Comparison of ENCODE assay signal across 13 cellular contexts in genomic region chr12:64793610-64794009, GRCh38. TPM values are rescaled to one million over a fixed set of nuclear protein-coding genes. Genes with fewer than 3 reads are reported as not detected.
DNase-seq lines count a peak whose midpoint lies in the region; ATAC-seq and TF ChIP-seq lines count a peak whose summit lies in the region.
"Had no signal": no experiment of that assay in that cellular context is flagged by ENCODE, and none has a peak within 500 bp of the region (broad histone marks: within the 10 kb centered on the region; RNA-seq: fewer than 3 reads in every experiment).

No MANE protein-coding gene starts in this region.

- H3K4me2 ChIP-seq in trophoblast cell (ENCODE audit: low read length) = no peak overlapping the region
- H3K4me2 ChIP-seq: BLaER1 had no signal

- no peaks in the 10 kb centered on the region for H3K27me3 ChIP-seq in trophoblast cell (ENCODE audit: insufficient read depth, low read length)
- H3K27me3 ChIP-seq: BLaER1 had no signal

- H2AK5ac ChIP-seq in trophoblast cell (ENCODE audit: low read length) = no peak overlapping the region

- no peak overlapping the region for H3K9ac ChIP-seq in trophoblast cell (ENCODE audit: low read length)
- H3K9ac ChIP-seq: BLaER1 had no signal

- TF ChIP-seq CTCF in VCaP (conservative IDR thresholded peaks at IDR 0.05) = no peak

- WGBS in trophoblast cell (ENCODE audit: extremely low coverage, insufficient coverage, insufficient read length) = no CpG with 5 or more reads among the region's 3 CpGs

- no peak overlapping the region for H4K12ac ChIP-seq in trophoblast cell (ENCODE audit: low read depth, low read length)

- no peak overlapping the region for H3K4me3 ChIP-seq in trophoblast cell (ENCODE audit: low read depth, low read length)
- H3K4me3 ChIP-seq: BLaER1 had no signal

- H3K23ac ChIP-seq in trophoblast cell (ENCODE audit: low read length) = no peak overlapping the region

- DNase-seq in NCI-H748 (lab: John Stamatoyannopoulos, UW; ENCODE audit: unreplicated experiment) (peak; percentile 12), NCI-H748 treated with DMSO at 0.1 percent for 48 hours (lab: John Stamatoyannopoulos, UW) (no peak), trophoblast cell (no peak), medulla oblongata (ENCODE audit: extremely low spot score) (no peak), amniotic stem cell (lab: John Stamatoyannopoulos, UW) (no peak)
- DNase-seq: 8988T; CD4-positive, alpha-beta memory T cell; DMS79 treated with DMSO at 0.1 percent for 48 hours; GF-D8; H9 had no signal

- H3K4ac ChIP-seq in trophoblast cell (ENCODE audit: low read depth, low read length) = no peak overlapping the region

- H2BK5ac ChIP-seq in trophoblast cell (ENCODE audit: low read depth, low read length, poor library complexity) = no peak overlapping the region

- no peaks in the 10 kb centered on the region for H3K9me3 ChIP-seq in trophoblast cell (ENCODE audit: insufficient read depth, low read depth, low read length)
- H3K9me3 ChIP-seq: BLaER1 had no signal

- no peak overlapping the region for H3K18ac ChIP-seq in trophoblast cell (ENCODE audit: low read length)

- H2BK12ac ChIP-seq in trophoblast cell (ENCODE audit: low read length) = peak overlapping the region; percentile 40

- H4K8ac ChIP-seq in trophoblast cell (ENCODE audit: low read depth, low read length) = no peak overlapping the region

- H3K79me1 ChIP-seq in trophoblast cell (ENCODE audit: low read length) = no peaks in the 10 kb centered on the region

- H3K79me2 ChIP-seq in trophoblast cell (ENCODE audit: control insufficient read depth, insufficient read depth, low read length, poor library complexity) = no peaks in the 10 kb centered on the region

- H3K4me1 ChIP-seq in trophoblast cell (ENCODE audit: control insufficient read depth in 1 of 2, insufficient read depth in 2 of 2, low read length in 2 of 2) = peaks cover 0 to 5% of the 10 kb centered on the region in 2 experiments
- H3K4me1 ChIP-seq: BLaER1 had no signal

- no peak overlapping the region for H2AFZ ChIP-seq in trophoblast cell (ENCODE audit: insufficient read depth, low read length, poor library complexity)

- peak overlapping the region; percentile 38; the same call in 1 of the 2 replicates for H3K27ac ChIP-seq in VCaP
- H3K27ac ChIP-seq in trophoblast cell (ENCODE audit: low read depth, low read length) = no peak overlapping the region
- H3K27ac ChIP-seq: BLaER1 had no signal

- no peak for ATAC-seq in GM18909 (IDR thresholded peaks at IDR 0.05; ENCODE audit: poor library complexity, unreplicated experiment)

- no peak overlapping the region for H2BK120ac ChIP-seq in trophoblast cell (ENCODE audit: insufficient read depth, low read length, poor library complexity)

- H4K91ac ChIP-seq in trophoblast cell (ENCODE audit: low read depth, low read length) = no peak overlapping the region

- H3K14ac ChIP-seq in trophoblast cell (ENCODE audit: low read length) = no peak overlapping the region

- H3K36me3 ChIP-seq in trophoblast cell (ENCODE audit: control insufficient read depth in 1 of 2, insufficient read depth in 2 of 2, low read length in 2 of 2) = no peaks in the 10 kb centered on the region
- H3K36me3 ChIP-seq: BLaER1 had no signal

RNA-seq across cellular contexts. Expression of gene TBC1D30, which starts 30.8 kb away (rescaled TPM):
- 0.28 and 0.41 TPM in 2 replicates for polyA plus RNA-seq in trophoblast cell (2013)
- polyA plus RNA-seq: CD4-positive, alpha-beta memory T cell had no signal

RNA-seq across cellular contexts. Expression of gene GNS, which starts 34.4 kb away (rescaled TPM):
- 59.1 and 61.4 TPM in 2 replicates for polyA plus RNA-seq in trophoblast cell (2013)
